In the genomic region with DNA sequence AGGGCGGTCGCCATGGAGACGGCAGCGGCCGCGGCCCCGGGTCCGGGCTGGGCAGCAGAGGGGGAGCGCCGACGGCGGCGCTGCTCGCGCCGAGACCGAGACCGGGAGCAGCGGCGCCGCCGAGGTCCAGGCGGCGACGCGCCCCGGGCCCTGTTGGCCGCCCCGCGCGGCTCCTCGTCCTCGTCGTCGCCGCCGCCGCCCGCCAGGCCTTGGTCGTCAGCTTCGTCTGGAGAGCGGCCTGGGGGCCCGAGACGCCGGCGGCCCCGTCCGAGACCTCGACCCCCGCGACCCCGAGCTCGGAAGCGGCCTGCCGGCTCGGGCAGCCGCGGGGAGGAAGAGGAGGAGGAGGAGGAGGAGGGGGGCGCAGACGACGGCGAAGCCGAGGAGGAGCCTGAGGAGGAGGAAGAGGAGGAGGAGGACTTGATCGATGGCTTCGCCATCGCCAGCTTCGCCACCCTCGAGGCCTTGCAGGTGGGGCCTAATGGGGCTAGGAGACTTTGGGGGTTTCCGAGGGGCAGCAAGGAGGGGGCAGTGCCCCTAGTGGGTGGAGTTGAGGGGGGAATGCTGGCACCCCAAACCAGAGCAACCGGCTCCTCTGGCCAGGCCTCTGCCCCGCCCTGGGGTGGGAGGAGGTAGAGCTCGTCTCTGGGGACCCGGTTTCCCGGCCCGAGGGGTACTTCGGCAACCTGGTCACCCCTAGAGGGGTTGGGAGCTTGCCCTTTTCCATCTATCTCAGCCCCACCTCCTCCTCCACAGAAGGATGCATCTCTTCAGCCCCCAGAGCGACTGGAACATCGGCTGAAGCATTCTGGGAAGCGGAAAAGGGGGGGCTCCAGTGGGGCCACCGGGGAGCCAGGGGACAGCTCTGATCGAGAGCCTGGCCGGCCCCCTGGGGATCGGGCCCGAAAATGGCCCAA, we compare ENCODE assay signal across 9 cellular contexts. TPM values are rescaled to one million over a fixed set of nuclear protein-coding genes. Genes with fewer than 3 reads are reported as not detected.
A peak's percentile ranks its signal among the peaks of the same experiment; 100 is the strongest.
DNase-seq lines count a peak whose midpoint lies in the region; ATAC-seq, FAIRE-seq and TF ChIP-seq lines count a peak whose summit lies in the region.
"Had no signal": no experiment of that assay in that cellular context is flagged by ENCODE, and none has a peak within 500 bp of the region (broad histone marks: within the 10 kb centered on the region; RNA-seq: fewer than 3 reads in every experiment).

No MANE protein-coding gene starts in this region.

- H4K20me1 ChIP-seq in astrocyte (ENCODE audit: insufficient read depth, low read length) = peaks cover 42% of the 10 kb centered on the region

- peaks cover 31% of the 10 kb centered on the region for H3K4me1 Mint-ChIP-seq in astrocyte (ENCODE audit: low read depth, unreplicated experiment)

- DNase-seq in GM18507 (ENCODE audit: extremely low spot score, insufficient read length, low read depth) (no peak), astrocyte (ENCODE audit: low read depth) (no peak), NCI-H446 (lab: John Stamatoyannopoulos, UW) (no peak)
- peak; percentile 42 for DNase-seq in stimulated activated CD4-positive, alpha-beta T cell treated with anti-CD3 and anti-CD28 coated beads, Interleukin-1b, Interleukin-23, amount 100 ng/mL, for 48 hours

- H3K4me2 ChIP-seq in astrocyte (ENCODE audit: low read length) = peak overlapping the region; percentile 98

- H3K4me3 ChIP-seq in astrocyte (ENCODE audit: insufficient read depth, low read depth, low read length) = peak overlapping the region; percentile 86
- H3K4me3 ChIP-seq in iPS-18c (ENCODE audit: insufficient read depth, low read depth, low read length) = peak overlapping the region; percentile 97

- ATAC-seq in HG03045 (IDR thresholded peaks at IDR 0.05; ENCODE audit: unreplicated experiment) (no peak), HG02610 (IDR thresholded peaks at IDR 0.05; ENCODE audit: unreplicated experiment) (no peak)

- TF ChIP-seq CTCF in astrocyte (IDR thresholded peaks at IDR 0.05; ENCODE audit: insufficient read depth, low read depth, low read length) = no peak

- no peaks in the 10 kb centered on the region for H3K27me3 Mint-ChIP-seq in astrocyte (ENCODE audit: low read depth, unreplicated experiment)

- H3K27ac Mint-ChIP-seq in astrocyte (ENCODE audit: unreplicated experiment) = no peak overlapping the region

- peaks cover 29% of the 10 kb centered on the region for H3K36me3 ChIP-seq in astrocyte (ENCODE audit: insufficient read depth, low read length)

- FAIRE-seq in GM18507 (lab: Jason Lieb, UNC) (peak; percentile 21), astrocyte (lab: Jason Lieb, UNC) (no peak)
- FAIRE-seq: colon had no signal

- H3K27me3 ChIP-seq in astrocyte (ENCODE audit: insufficient read depth, low read length) = no peaks in the 10 kb centered on the region

- peak overlapping the region; percentile 99 for H3K9ac ChIP-seq in astrocyte (ENCODE audit: low read length)

- peak overlapping the region; percentile 43 for H2AFZ ChIP-seq in astrocyte (ENCODE audit: low read depth, low read length)

- peak overlapping the region; percentile 87 for H3K4me3 Mint-ChIP-seq in astrocyte (ENCODE audit: unreplicated experiment)

- H3K27ac ChIP-seq in astrocyte (ENCODE audit: low read depth, low read length) = peak overlapping the region; percentile 100

- TF ChIP-seq POLR2A in Raji (IDR thresholded peaks at IDR 0.05; ENCODE audit: insufficient read depth, low read depth, low read length) = peak; percentile 44; the same call in 1 of the 2 replicates

- H3K4me1 ChIP-seq in astrocyte (ENCODE audit: insufficient read depth, low read length) = peaks cover 26% of the 10 kb centered on the region

- H3K36me3 Mint-ChIP-seq in astrocyte (ENCODE audit: low read depth, unreplicated experiment) = peaks cover 23% of the 10 kb centered on the region

- no peaks in the 10 kb centered on the region for H3K9me3 ChIP-seq in astrocyte (ENCODE audit: insufficient read depth, low read depth, low read length)
- H3K9me3 ChIP-seq in iPS-18c (ENCODE audit: control insufficient read depth, insufficient read depth, low read length) = no peaks in the 10 kb centered on the region

- peaks cover 50% of the 10 kb centered on the region for H3K79me2 ChIP-seq in astrocyte (ENCODE audit: insufficient read depth, low read length)

- no peaks in the 10 kb centered on the region for H3K9me3 Mint-ChIP-seq in astrocyte (ENCODE audit: unreplicated experiment)

RNA-seq across cellular contexts. Expression of a gene that starts 1.5 kb away (rescaled TPM):
- total RNA-seq in astrocyte = 69.3 and 75.0 TPM in 2 replicates

RNA-seq across cellular contexts. Expression of a gene that starts 9.0 kb away (rescaled TPM):
- 27.3 and 32.1 TPM in 2 replicates for total RNA-seq in astrocyte

RNA-seq across cellular contexts. Expression of a gene that starts 39.2 kb away (rescaled TPM):
- total RNA-seq in astrocyte = 48.2 and 50.4 TPM in 2 replicates

RNA-seq across cellular contexts. Expression of a gene that starts 49.6 kb away (rescaled TPM):
- total RNA-seq in astrocyte = 7.5 and 7.9 TPM in 2 replicates
